ENCODE assay signal across 8 cellular contexts in the genomic region with DNA sequence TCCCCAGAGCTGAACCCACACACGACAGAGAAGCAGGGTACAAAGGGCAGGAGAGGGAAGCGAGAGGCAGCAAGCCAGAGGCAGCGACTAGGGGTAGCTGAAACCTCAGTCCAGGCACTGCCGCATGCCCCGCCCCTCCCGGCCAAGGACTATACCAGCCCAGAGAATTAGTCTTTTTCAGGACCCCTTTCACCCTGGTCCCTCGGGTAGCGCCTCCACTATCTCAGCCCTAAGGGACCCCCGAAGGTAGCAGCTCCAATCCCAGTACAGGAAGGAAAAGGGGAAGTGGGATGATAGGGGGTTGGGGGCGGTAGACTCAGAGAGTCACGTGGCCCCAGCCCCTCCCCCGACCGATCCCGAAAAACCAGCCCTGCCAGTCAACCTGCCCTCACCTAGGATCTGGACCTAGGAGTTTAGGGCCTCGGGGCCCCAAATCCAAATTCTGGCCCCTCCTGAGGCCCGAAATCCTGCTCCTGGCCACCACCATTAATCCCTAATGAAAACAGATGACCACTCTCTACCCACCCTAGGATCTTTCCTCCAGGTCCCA. TPM values are rescaled to one million over a fixed set of nuclear protein-coding genes. Genes with fewer than 3 reads are reported as not detected.
DNase-seq lines count a peak whose midpoint lies in the region; ATAC-seq and FAIRE-seq lines count a peak whose summit lies in the region.

No MANE protein-coding gene starts in this region.

- peak overlapping the region; percentile 50; the same call in 1 of the 2 replicates for H3K4me3 ChIP-seq in GM08714 (ENCODE audit: low read length)
- peak overlapping the region; percentile 67 for H3K4me3 ChIP-seq in mesodermal cell (ENCODE audit: extremely low read depth, insufficient read depth, low read length, poor library complexity, severe bottlenecking)

- H3K36me3 ChIP-seq in mesodermal cell (ENCODE audit: control insufficient read depth, insufficient read depth, low read length) = peaks cover 44% of the 10 kb centered on the region

- peak; percentile 48 for DNase-seq in NAMALWA (ENCODE audit: low spot score)
- DNase-seq in urothelium cell line (ENCODE audit: low spot score) = peak; percentile 36
- no peak for DNase-seq in mesenteric fat pad (ENCODE audit: low spot score)
- DNase-seq in A172 (ENCODE audit: low spot score) = no peak

- peaks cover 5% of the 10 kb centered on the region for H3K4me1 ChIP-seq in mesodermal cell (ENCODE audit: control insufficient read depth, insufficient read depth, low read length, poor library complexity, severe bottlenecking)

- 0 to 3% methylated on average over 3 to 11 of the region's 16 CpGs for WGBS in mesodermal cell (ENCODE audit: insufficient coverage in 2 of 2), 2 experiments

- no peak for ATAC-seq in HG03520 (IDR thresholded peaks at IDR 0.05; ENCODE audit: unreplicated experiment)

- no peaks in the 10 kb centered on the region for H3K9me3 ChIP-seq in mesodermal cell (ENCODE audit: control insufficient read depth, low read length)

- no peak for FAIRE-seq in urothelium cell line (lab: Jason Lieb, UNC)

- H3K27ac ChIP-seq in cingulate gyrus (ENCODE audit: low read depth, low read length) (peak overlapping the region; percentile 60), mesodermal cell (ENCODE audit: low read depth, low read length, severe bottlenecking) (peak overlapping the region; percentile 67)

RNA-seq across cellular contexts. Expression of a gene that starts 1.3 kb away (rescaled TPM):
- 64.2 TPM for polyA plus RNA-seq in mesodermal cell (2013, experiment 1 of 2)
- 53.6 TPM for polyA plus RNA-seq in mesodermal cell (2013, experiment 2 of 2)
- 56.2 TPM for total RNA-seq in mesenteric fat pad
- 17.7 and 18.3 TPM in 2 replicates for total RNA-seq in A172 (2014; rRNA removed; shearing (Covaris generic))

RNA-seq across cellular contexts. Expression of a gene that starts 8.1 kb away (rescaled TPM):
- 92.7 TPM for polyA plus RNA-seq in mesodermal cell (2013, experiment 1 of 2)
- polyA plus RNA-seq in mesodermal cell (2013, experiment 2 of 2) = 81.2 TPM
- total RNA-seq in mesenteric fat pad = 34.8 TPM
- 85.3 and 93.7 TPM in 2 replicates for total RNA-seq in A172 (2014; rRNA removed; shearing (Covaris generic))

RNA-seq across cellular contexts. Expression of a gene that starts 8.4 kb away (rescaled TPM):
- polyA plus RNA-seq in mesodermal cell (2013, experiment 1 of 2) = 57.1 TPM
- 48.4 TPM for polyA plus RNA-seq in mesodermal cell (2013, experiment 2 of 2)
- total RNA-seq in mesenteric fat pad = 48.9 TPM
- 77.9 and 95.4 TPM in 2 replicates for total RNA-seq in A172 (2014; rRNA removed; shearing (Covaris generic))

RNA-seq across cellular contexts. Expression of a gene that starts 16.4 kb away (rescaled TPM):
- polyA plus RNA-seq in mesodermal cell (2013, experiment 1 of 2) = 24.0 TPM
- 19.1 TPM for polyA plus RNA-seq in mesodermal cell (2013, experiment 2 of 2)
- 77.9 TPM for total RNA-seq in mesenteric fat pad
- total RNA-seq in A172 (2014; rRNA removed; shearing (Covaris generic)) = 59.4 and 61.6 TPM in 2 replicates

RNA-seq across cellular contexts. Expression of a gene that starts 20.1 kb away (rescaled TPM):
- 21.2 TPM for polyA plus RNA-seq in mesodermal cell (2013, experiment 1 of 2)
- polyA plus RNA-seq in mesodermal cell (2013, experiment 2 of 2) = 14.2 TPM
- 12.1 TPM for total RNA-seq in mesenteric fat pad
- 7.6 and 8.8 TPM in 2 replicates for total RNA-seq in A172 (2014; rRNA removed; shearing (Covaris generic))

Comparison
In these comparisons a context has a peak if more than half of its experiments do, and no peak if none do; other contexts are left out.
1. DNase-seq: peak in NAMALWA (single experiment) and urothelium cell line (single experiment); none in mesenteric fat pad (single experiment) and A172 (single experiment).